ENCODE assay signal across 9 cellular contexts in the genomic region with DNA sequence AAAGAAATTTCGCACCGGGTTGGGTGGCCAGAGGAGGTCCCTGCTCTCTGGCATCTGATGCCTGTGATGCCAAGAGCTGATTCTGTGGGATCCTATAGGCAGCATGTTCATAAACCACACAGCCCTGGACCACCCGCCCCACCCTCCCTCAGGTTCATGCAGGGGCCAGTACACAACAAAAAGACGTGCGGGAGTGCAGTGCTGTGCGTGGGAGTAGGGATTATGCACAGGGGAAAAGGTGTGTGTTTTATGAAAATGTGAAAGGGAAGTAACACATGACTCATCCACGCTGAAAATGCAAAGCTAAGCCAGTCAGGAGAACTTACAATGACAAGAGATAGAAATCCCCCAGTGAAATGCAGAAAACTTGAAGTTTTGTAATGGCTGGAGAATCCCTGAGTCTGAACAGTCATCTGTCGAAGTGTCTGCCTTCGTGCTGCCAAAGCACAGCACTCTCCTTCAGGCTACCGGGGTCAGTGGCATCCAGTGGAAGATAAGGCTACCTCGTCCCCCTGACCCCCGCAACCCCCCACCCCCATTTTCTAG. TPM values are rescaled to one million over a fixed set of nuclear protein-coding genes. Genes with fewer than 3 reads are reported as not detected.
DNase-seq lines count a peak whose midpoint lies in the region; ATAC-seq and TF ChIP-seq lines count a peak whose summit lies in the region.
"Had no signal": no experiment of that assay in that cellular context is flagged by ENCODE, and none has a peak within 500 bp of the region (broad histone marks: within the 10 kb centered on the region; RNA-seq: fewer than 3 reads in every experiment).

No MANE protein-coding gene starts in this region.

- H3K9me3 Mint-ChIP-seq in glutamatergic neuron (ENCODE audit: unreplicated experiment), result peaks cover 3% of the 10 kb centered on the region

- H3K4me3 ChIP-seq in skeletal muscle cell (ENCODE audit: low read depth, low read length), result peak overlapping the region; percentile 50

- H3K27me3 Mint-ChIP-seq in glutamatergic neuron (ENCODE audit: unreplicated experiment), result no peaks in the 10 kb centered on the region

- H3K36me3 Mint-ChIP-seq in glutamatergic neuron (ENCODE audit: unreplicated experiment), result no peaks in the 10 kb centered on the region

- no peak for TF ChIP-seq CTCF in glutamatergic neuron (IDR thresholded peaks at IDR 0.05; ENCODE audit: partially characterized antibody, unreplicated experiment)

- peak overlapping the region; percentile 76 for H3K27ac Mint-ChIP-seq in glutamatergic neuron (ENCODE audit: unreplicated experiment)

- H3K4me1 Mint-ChIP-seq in glutamatergic neuron (ENCODE audit: low read depth, unreplicated experiment), result peaks cover 11% of the 10 kb centered on the region

- peak overlapping the region; percentile 87 for H3K4me3 Mint-ChIP-seq in glutamatergic neuron (ENCODE audit: unreplicated experiment)

- ATAC-seq in GM18909 (IDR thresholded peaks at IDR 0.05; ENCODE audit: poor library complexity, unreplicated experiment) (peak; percentile 70), HG03066 (IDR thresholded peaks at IDR 0.05; ENCODE audit: low read depth, unreplicated experiment) (peak; percentile 67)
- ATAC-seq: naive thymus-derived CD4-positive, alpha-beta T cell had no signal

- DNase-seq in AG08395 (ENCODE audit: low spot score) (peak; percentile 37), UCSD-AML1 (lab: John Stamatoyannopoulos, UW; ENCODE audit: unreplicated experiment) (peak; percentile 16), glutamatergic neuron (no peak), skeletal muscle cell (ENCODE audit: low read depth) (peak; percentile 55), NK-92 (lab: John Stamatoyannopoulos, UW; ENCODE audit: unreplicated experiment) (no peak), DMS153 (lab: John Stamatoyannopoulos, UW) (no peak)

RNA-seq across cellular contexts. Expression of a gene that starts 1.1 kb away (rescaled TPM):
- total RNA-seq in glutamatergic neuron (ENCODE audit: unreplicated experiment), result 4.4 TPM

Comparison
In these comparisons a context has a peak if more than half of its experiments do, and no peak if none do; other contexts are left out.
1. DNase-seq: peak in AG08395 (single experiment), UCSD-AML1 (single experiment) and skeletal muscle cell (single experiment); none in glutamatergic neuron (single experiment), NK-92 (single experiment) and DMS153 (single experiment).